ENCODE assay signal across 26 cellular contexts in genomic region chr5:102719886-102720285, GRCh38. TPM values are rescaled to one million over a fixed set of nuclear protein-coding genes. Genes with fewer than 3 reads are reported as not detected.
"Had no signal": no experiment of that assay in that cellular context is flagged by ENCODE, and none has a peak within 500 bp of the region (broad histone marks: within the 10 kb centered on the region; RNA-seq: fewer than 3 reads in every experiment).

No MANE protein-coding gene starts in this region.

- DNase-seq: activated B cell treated with CpG ODN at 0.5 μM for 24 hours; activated CD4-positive, alpha-beta memory T cell treated with anti-CD3 and anti-CD28 coated beads for 36 hours; activated CD4-positive, alpha-beta T cell treated with anti-CD3 and anti-CD28 coated beads, Interleukin-2, amount 10 ng/mL, durations not matched to agents 7 days and 5 days; activated CD8-positive, alpha-beta memory T cell treated with anti-CD3 and anti-CD28 coated beads for 24 hours; activated effector memory CD4-positive, alpha-beta T cell treated with anti-CD3 and anti-CD28 coated beads, Interleukin-2, amount 50 U/mL, for 16 hours; activated naive CD4-positive, alpha-beta T cell treated with Interleukin-2 at 50 U/mL for 16 hours; activated naive CD8-positive, alpha-beta T cell treated with anti-CD3 and anti-CD28 coated beads, Interleukin-2, amount 50 U/mL, for 24 hours; activated T-cell treated with anti-CD3 and anti-CD28 coated beads, Interleukin-2, amount 50 U/mL, for 4 hours; amniotic stem cell; body of pancreas; NCI-H1092; NCI-H1417; NCI-H1930; NCI-H2171; NCI-H2227 treated with DMSO at 0.1 percent for 48 hours; NCI-H446 treated with DMSO at 0.1 percent for 48 hours; NCI-H526 treated with DMSO at 0.1 percent for 48 hours; NCI-H82; T-cell; T-helper 2 cell; T1000 had no signal

- H3K36me3 ChIP-seq: ascending aorta had no signal

- H3K27ac ChIP-seq: ascending aorta, body of pancreas, SK-N-MC had no signal

- H3K4me1 ChIP-seq: ascending aorta, body of pancreas had no signal

- H3K27me3 ChIP-seq: ascending aorta, body of pancreas had no signal

- H3K9me3 ChIP-seq: ascending aorta, body of pancreas had no signal

- H3K4me3 ChIP-seq: ascending aorta, body of pancreas, SK-N-MC had no signal

- ATAC-seq: activated naive CD4-positive, alpha-beta T cell treated with anti-CD3 and anti-CD28 coated beads, Interleukin-2, amount 50 U/mL, for 72 hours; activated naive CD8-positive, alpha-beta T cell treated with anti-CD3 and anti-CD28 coated beads, Interleukin-2, amount 50 U/mL, for 24 hours; activated T-cell treated with anti-CD3 and anti-CD28 coated beads, Interleukin-2, amount 50 U/mL, for 4 hours; body of pancreas; Right ventricle myocardium inferior; T-cell had no signal

RNA-seq across cellular contexts. Expression of gene PAM, which starts 35.2 kb away (rescaled TPM):
- total RNA-seq: OCI-LY7 had no signal
